In the genomic region with DNA sequence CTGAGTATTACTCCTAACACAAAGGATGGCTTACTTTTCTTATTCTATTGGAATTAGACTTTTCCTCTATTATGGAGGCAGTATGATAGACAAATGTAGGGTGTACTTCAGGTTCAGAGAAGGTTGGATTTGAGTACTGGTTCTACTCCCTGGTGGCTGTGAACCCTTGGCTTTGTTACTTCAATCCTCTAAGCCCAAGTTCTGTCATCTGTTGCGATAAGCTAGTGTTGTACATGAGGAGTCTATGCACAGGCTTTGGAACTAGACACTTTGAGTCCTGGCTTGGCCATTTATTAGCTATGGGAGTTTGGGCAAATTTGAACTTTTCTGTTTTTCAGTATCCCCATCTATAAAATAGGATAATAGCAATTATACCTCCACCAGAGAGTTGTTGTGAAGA, we compare ENCODE assay signal across 6 cellular contexts. TPM values are rescaled to one million over a fixed set of nuclear protein-coding genes. Genes with fewer than 3 reads are reported as not detected.
"Had no signal": no experiment of that assay in that cellular context is flagged by ENCODE, and none has a peak within 500 bp of the region (broad histone marks: within the 10 kb centered on the region; RNA-seq: fewer than 3 reads in every experiment).

No MANE protein-coding gene starts in this region.

RNA-seq across cellular contexts. Expression of a gene that starts 39.7 kb away (rescaled TPM):
- total RNA-seq: GM23248, H4 had no signal
- polyA plus RNA-seq: GM23248, GM23338 had no signal

RNA-seq across cellular contexts. Expression of a gene that starts 54.3 kb away (rescaled TPM):
- total RNA-seq: GM23248, H1, H4, H9, HFFc6 had no signal
- polyA plus RNA-seq: GM23248, GM23338 had no signal
